1 cellular context compared by ENCODE assay signal in the genomic region with DNA sequence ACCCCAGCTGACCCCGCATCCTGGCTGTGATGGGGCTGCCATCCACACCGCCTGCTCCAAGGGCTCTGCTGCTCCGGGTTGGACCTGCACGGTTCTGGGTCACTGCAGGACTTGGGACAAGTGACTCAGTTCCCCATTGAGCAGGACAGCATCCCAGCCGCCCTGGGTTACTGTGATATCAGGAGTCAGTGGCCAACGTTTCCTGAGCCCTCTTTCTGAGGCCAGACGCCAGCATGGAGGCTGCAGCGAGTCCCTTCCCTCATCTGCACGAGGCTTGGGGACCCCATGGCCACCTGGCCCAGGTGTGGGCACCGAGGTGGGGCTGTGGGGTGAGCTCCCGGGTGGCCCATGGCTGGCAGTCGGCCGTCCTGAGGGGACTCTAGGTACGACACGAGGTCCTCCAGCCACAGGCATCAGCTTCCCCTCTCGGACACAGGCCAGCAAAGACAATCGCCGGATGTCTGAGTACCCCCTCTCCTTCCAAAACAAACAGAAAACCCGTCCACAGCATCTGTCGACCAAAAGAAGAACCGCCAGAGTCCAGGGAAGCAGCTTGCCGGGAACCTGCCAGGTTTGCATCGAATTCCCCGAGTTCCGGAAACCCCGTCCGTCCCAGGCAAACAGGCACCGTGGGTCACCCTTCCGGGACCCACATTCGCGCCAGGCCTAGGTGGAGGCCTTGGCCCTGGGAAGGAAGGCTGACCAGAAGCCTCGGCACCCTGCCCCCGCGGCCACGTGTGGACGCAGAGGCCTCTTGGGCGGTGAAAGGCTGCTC.
TF ChIP-seq lines count a peak whose summit lies in the region.

No MANE protein-coding gene starts in this region.

TF ChIP-seq in HepG2, 621 proteins besides CTCF, POLR2A, EP300 and RAD21 (continued from another document):
- TF ChIP-seq ZNF652 (CRISPR knock-in tag; IDR thresholded peaks at IDR 0.05; ENCODE audit: borderline replicate concordance, low read depth), result no peak
- TF ChIP-seq, protein P1, sequence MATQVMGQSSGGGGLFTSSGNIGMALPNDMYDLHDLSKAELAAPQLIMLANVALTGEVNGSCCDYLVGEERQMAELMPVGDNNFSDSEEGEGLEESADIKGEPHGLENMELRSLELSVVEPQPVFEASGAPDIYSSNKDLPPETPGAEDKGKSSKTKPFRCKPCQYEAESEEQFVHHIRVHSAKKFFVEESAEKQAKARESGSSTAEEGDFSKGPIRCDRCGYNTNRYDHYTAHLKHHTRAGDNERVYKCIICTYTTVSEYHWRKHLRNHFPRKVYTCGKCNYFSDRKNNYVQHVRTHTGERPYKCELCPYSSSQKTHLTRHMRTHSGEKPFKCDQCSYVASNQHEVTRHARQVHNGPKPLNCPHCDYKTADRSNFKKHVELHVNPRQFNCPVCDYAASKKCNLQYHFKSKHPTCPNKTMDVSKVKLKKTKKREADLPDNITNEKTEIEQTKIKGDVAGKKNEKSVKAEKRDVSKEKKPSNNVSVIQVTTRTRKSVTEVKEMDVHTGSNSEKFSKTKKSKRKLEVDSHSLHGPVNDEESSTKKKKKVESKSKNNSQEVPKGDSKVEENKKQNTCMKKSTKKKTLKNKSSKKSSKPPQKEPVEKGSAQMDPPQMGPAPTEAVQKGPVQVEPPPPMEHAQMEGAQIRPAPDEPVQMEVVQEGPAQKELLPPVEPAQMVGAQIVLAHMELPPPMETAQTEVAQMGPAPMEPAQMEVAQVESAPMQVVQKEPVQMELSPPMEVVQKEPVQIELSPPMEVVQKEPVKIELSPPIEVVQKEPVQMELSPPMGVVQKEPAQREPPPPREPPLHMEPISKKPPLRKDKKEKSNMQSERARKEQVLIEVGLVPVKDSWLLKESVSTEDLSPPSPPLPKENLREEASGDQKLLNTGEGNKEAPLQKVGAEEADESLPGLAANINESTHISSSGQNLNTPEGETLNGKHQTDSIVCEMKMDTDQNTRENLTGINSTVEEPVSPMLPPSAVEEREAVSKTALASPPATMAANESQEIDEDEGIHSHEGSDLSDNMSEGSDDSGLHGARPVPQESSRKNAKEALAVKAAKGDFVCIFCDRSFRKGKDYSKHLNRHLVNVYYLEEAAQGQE (IDR thresholded peaks at IDR 0.05; ENCODE audit: borderline replicate concordance in 1 of 2, low read depth in 1 of 2, low read length in 2 of 2), result no peak
- no peak for TF ChIP-seq AGO2 (optimal IDR thresholded peaks at IDR 0.05; ENCODE audit: low read depth, low read length)
- TF ChIP-seq ASH2L (IDR thresholded peaks at IDR 0.05; ENCODE audit: insufficient read length, low read depth, low read length), result no peak
